In the genomic region with DNA sequence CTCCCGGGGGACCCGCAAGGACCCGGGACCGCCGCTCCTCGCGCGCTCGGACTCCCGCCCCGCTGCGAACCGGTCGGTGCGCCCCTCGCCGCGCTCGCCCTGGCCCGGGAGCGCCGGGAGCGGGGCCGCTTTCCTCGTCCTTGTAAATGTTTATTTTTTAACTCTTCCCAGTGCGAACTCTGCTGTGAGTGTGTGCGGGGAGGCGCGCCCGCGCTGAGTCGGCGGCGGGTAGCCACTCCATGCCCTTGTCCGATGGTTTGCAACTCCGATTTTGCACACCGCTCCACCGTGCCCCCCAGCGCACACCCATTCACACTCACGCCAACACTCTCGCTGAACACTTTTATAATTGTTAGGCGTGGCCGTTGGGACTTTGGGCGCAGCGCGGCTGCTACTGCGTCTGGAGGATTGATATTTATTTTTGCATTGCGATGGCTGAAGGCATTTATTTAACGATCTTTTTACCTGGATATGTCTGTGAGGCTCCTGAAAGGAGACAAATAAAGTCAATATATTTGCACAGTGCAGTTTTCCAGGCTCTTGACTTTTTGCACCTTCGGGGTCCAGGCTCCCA, we compare ENCODE assay signal across 8 cellular contexts. TPM values are rescaled to one million over a fixed set of nuclear protein-coding genes. Genes with fewer than 3 reads are reported as not detected.
DNase-seq lines count a peak whose midpoint lies in the region; ATAC-seq, FAIRE-seq and TF ChIP-seq lines count a peak whose summit lies in the region.

No MANE protein-coding gene starts in this region.

- TF ChIP-seq EP300 in suprapubic skin (IDR thresholded peaks at IDR 0.05), result no peak

- DNase-seq in activated CD8-positive, alpha-beta memory T cell treated with anti-CD3 and anti-CD28 coated beads, Interleukin-2, amount 10 ng/mL, durations not matched to agents 7 days and 5 days, result no peak
- DNase-seq in activated CD8-positive, alpha-beta memory T cell treated with anti-CD3 and anti-CD28 coated beads, Interleukin-2, amount 50 U/mL, for 4 hours, result no peak
- no peak for DNase-seq in activated naive CD8-positive, alpha-beta T cell treated with anti-CD3 and anti-CD28 coated beads, Interleukin-2, amount 10 ng/mL, durations not matched to agents 7 days and 5 days
- DNase-seq in kidney (no peak), suprapubic skin (ENCODE audit: low spot score in 2 of 2) (peak in 1 of 2 donors; percentile 61), NCI-H2107 (lab: John Stamatoyannopoulos, UW) (no peak)
- no peak for DNase-seq in stimulated activated CD4-positive, alpha-beta T cell treated with anti-CD3 and anti-CD28 coated beads, Interleukin-4, amount 100 ng/mL, for 24 hours
- DNase-seq in stimulated activated naive CD4-positive, alpha-beta T cell treated with Interleukin-2 at 50 U/mL for 16 hours (lab: John Stamatoyannopoulos, UW), result no peak

- no peaks in the 10 kb centered on the region for H3K9me3 Mint-ChIP-seq in activated CD8-positive, alpha-beta memory T cell treated with anti-CD3 and anti-CD28 coated beads, Interleukin-2, amount 10 ng/mL, durations not matched to agents 7 days and 5 days (ENCODE audit: low read depth)
- no peaks in the 10 kb centered on the region for H3K9me3 Mint-ChIP-seq in activated naive CD8-positive, alpha-beta T cell treated with anti-CD3 and anti-CD28 coated beads, Interleukin-2, amount 10 ng/mL, durations not matched to agents 7 days and 5 days

- H3K36me3 ChIP-seq in kidney (ENCODE audit: control insufficient read depth in 1 of 2, insufficient read depth in 2 of 2, low read length in 2 of 2) (no peaks in the 10 kb centered on the region), suprapubic skin (no peaks in the 10 kb centered on the region)

- intact Hi-C loops in kidney (cut with DNase I), result loop anchor here (10.0 kb wide), 1 partner anchor 91 kb away; no protein-coding TSS in a partner anchor

- POLR2A ChIA-PET in activated naive CD8-positive, alpha-beta T cell treated with anti-CD3 and anti-CD28 coated beads, Interleukin-2, amount 10 ng/mL, durations not matched to agents 7 days and 5 days (lab: Charles Lee), result interaction anchor here (1.0 to 1.5 kb wide), 2 partner anchors 10 to 16 kb away, joined by 3 to 5 read pairs; no protein-coding TSS in a partner anchor

- no peak for TF ChIP-seq POLR2A in suprapubic skin (IDR thresholded peaks at IDR 0.05)

- peaks cover 60% of the 10 kb centered on the region for H3K27me3 ChIP-seq in suprapubic skin

- H3K27ac Mint-ChIP-seq in activated CD8-positive, alpha-beta memory T cell treated with anti-CD3 and anti-CD28 coated beads, Interleukin-2, amount 10 ng/mL, durations not matched to agents 7 days and 5 days, result peak overlapping the region; percentile 31
- H3K27ac Mint-ChIP-seq in activated naive CD8-positive, alpha-beta T cell treated with anti-CD3 and anti-CD28 coated beads, Interleukin-2, amount 10 ng/mL, durations not matched to agents 7 days and 5 days, result peak overlapping the region; percentile 54

- CTCF ChIA-PET in activated CD8-positive, alpha-beta memory T cell treated with anti-CD3 and anti-CD28 coated beads, Interleukin-2, amount 10 ng/mL, durations not matched to agents 7 days and 5 days (lab: Charles Lee), result interaction anchor here (0.8 to 2.5 kb wide), 7 partner anchors 11 to 118 kb away, joined by 3 to 7 read pairs (median 3); no protein-coding TSS in a partner anchor

- H3K4me1 Mint-ChIP-seq in activated CD8-positive, alpha-beta memory T cell treated with anti-CD3 and anti-CD28 coated beads, Interleukin-2, amount 10 ng/mL, durations not matched to agents 7 days and 5 days, result peaks cover 17% of the 10 kb centered on the region
- H3K4me1 Mint-ChIP-seq in activated naive CD8-positive, alpha-beta T cell treated with anti-CD3 and anti-CD28 coated beads, Interleukin-2, amount 10 ng/mL, durations not matched to agents 7 days and 5 days, result peaks cover 14% of the 10 kb centered on the region

- no peaks in the 10 kb centered on the region for H3K36me3 Mint-ChIP-seq in activated CD8-positive, alpha-beta memory T cell treated with anti-CD3 and anti-CD28 coated beads, Interleukin-2, amount 10 ng/mL, durations not matched to agents 7 days and 5 days
- no peaks in the 10 kb centered on the region for H3K36me3 Mint-ChIP-seq in activated naive CD8-positive, alpha-beta T cell treated with anti-CD3 and anti-CD28 coated beads, Interleukin-2, amount 10 ng/mL, durations not matched to agents 7 days and 5 days

- ATAC-seq in activated CD8-positive, alpha-beta memory T cell treated with anti-CD3 and anti-CD28 coated beads, Interleukin-2, amount 10 ng/mL, durations not matched to agents 7 days and 5 days, result no peak
- no peak for ATAC-seq in activated naive CD8-positive, alpha-beta T cell treated with anti-CD3 and anti-CD28 coated beads, Interleukin-2, amount 10 ng/mL, durations not matched to agents 7 days and 5 days (ENCODE audit: low read depth)

- H3K27ac ChIP-seq in kidney (ENCODE audit: low read depth in 2 of 2, low read length in 2 of 2) (peak overlapping the region; percentile 90 to 94), suprapubic skin (peak overlapping the region; percentile 87)

- WGBS in suprapubic skin, result 1% methylated on average over 43 of the region's 50 CpGs

- peaks cover 0 to 12% of the 10 kb centered on the region in 2 donors for H3K4me1 ChIP-seq in kidney (ENCODE audit: control insufficient read depth in 1 of 2, insufficient read depth in 1 of 2, low read depth in 1 of 2, low read length in 2 of 2)
- H3K4me1 ChIP-seq in suprapubic skin, result peaks cover 25% of the 10 kb centered on the region

- H3K27me3 Mint-ChIP-seq in activated CD8-positive, alpha-beta memory T cell treated with anti-CD3 and anti-CD28 coated beads, Interleukin-2, amount 10 ng/mL, durations not matched to agents 7 days and 5 days, result peaks cover 67% of the 10 kb centered on the region
- H3K27me3 Mint-ChIP-seq in activated naive CD8-positive, alpha-beta T cell treated with anti-CD3 and anti-CD28 coated beads, Interleukin-2, amount 10 ng/mL, durations not matched to agents 7 days and 5 days, result peaks cover 58% of the 10 kb centered on the region

- H3K9me3 ChIP-seq in kidney (ENCODE audit: control insufficient read depth in 1 of 2, low read length in 2 of 2), result no peaks in the 10 kb centered on the region
- no peaks in the 10 kb centered on the region for H3K9me3 ChIP-seq in suprapubic skin

- no peak for TF ChIP-seq CTCF in kidney (IDR thresholded peaks at IDR 0.05; ENCODE audit: borderline replicate concordance, extremely low read depth, insufficient read depth)
- TF ChIP-seq CTCF in suprapubic skin (IDR thresholded peaks at IDR 0.05), result no peak

- peak overlapping the region; percentile 71 for H3K4me3 Mint-ChIP-seq in activated CD8-positive, alpha-beta memory T cell treated with anti-CD3 and anti-CD28 coated beads, Interleukin-2, amount 10 ng/mL, durations not matched to agents 7 days and 5 days
- H3K4me3 Mint-ChIP-seq in activated naive CD8-positive, alpha-beta T cell treated with anti-CD3 and anti-CD28 coated beads, Interleukin-2, amount 10 ng/mL, durations not matched to agents 7 days and 5 days, result peak overlapping the region; percentile 83

- H3K4me3 ChIP-seq in kidney (ENCODE audit: low read length in 2 of 2), result peak overlapping the region; percentile 64 to 74
- H3K4me3 ChIP-seq in suprapubic skin, result peak overlapping the region; percentile 72

- no peak for FAIRE-seq in kidney (lab: Jason Lieb, UNC)

- H3K9ac ChIP-seq in kidney (ENCODE audit: low read length in 2 of 2), result peak overlapping the region; percentile 70 to 73

RNA-seq across cellular contexts. Expression of gene C11orf96, which starts 1.0 kb away (rescaled TPM):
- under 1 TPM; 0.19 to 0.79 TPM for total RNA-seq in activated CD8-positive, alpha-beta memory T cell treated with anti-CD3 and anti-CD28 coated beads, Interleukin-2, amount 10 ng/mL, durations not matched to agents 7 days and 5 days
- under 1 TPM; 0.25 to 0.28 TPM for total RNA-seq in activated naive CD8-positive, alpha-beta T cell treated with anti-CD3 and anti-CD28 coated beads, Interleukin-2, amount 10 ng/mL, durations not matched to agents 7 days and 5 days
- 153 TPM for total RNA-seq in kidney
- polyA plus RNA-seq in kidney (ENCODE audit: insufficient read depth, low read depth, low replicate concordance), result 109 TPM
- 10 to 100 TPM; 12.2 to 38.5 (median 28.1) TPM for total RNA-seq in suprapubic skin

Comparison
In these comparisons a context has a peak if more than half of its experiments do, and no peak if none do; other contexts are left out.
1. RNA of gene C11orf96, which starts 1.0 kb away (total RNA-seq): 153 TPM in kidney (single experiment) and 12.2 to 38.5 TPM in suprapubic skin; 0.19 to 0.79 TPM in activated CD8-positive, alpha-beta memory T cell treated with anti-CD3 and anti-CD28 coated beads, Interleukin-2, amount 10 ng/mL, durations not matched to agents 7 days and 5 days and 0.25 to 0.28 TPM in activated naive CD8-positive, alpha-beta T cell treated with anti-CD3 and anti-CD28 coated beads, Interleukin-2, amount 10 ng/mL, durations not matched to agents 7 days and 5 days; every median in the first group is over 4 times any median in the second.